13 cellular contexts compared by ENCODE assay signal in genomic region chr15:48536681-48537091, GRCh38.
DNase-seq lines count a peak whose midpoint lies in the region; ATAC-seq, FAIRE-seq and TF ChIP-seq lines count a peak whose summit lies in the region.
"Had no signal": no experiment of that assay in that cellular context is flagged by ENCODE, and none has a peak within 500 bp of the region (broad histone marks: within the 10 kb centered on the region; RNA-seq: fewer than 3 reads in every experiment).

No MANE protein-coding gene starts in this region.

- H3K9me3 ChIP-seq in adipocyte (ENCODE audit: control insufficient read depth, low read length): no peaks in the 10 kb centered on the region

- ATAC-seq in HG03354 (IDR thresholded peaks at IDR 0.05; ENCODE audit: poor library complexity, severe bottlenecking, unreplicated experiment): no peak

- H3K27me3 ChIP-seq in adipocyte (replicated peaks; ENCODE audit: control insufficient read depth, insufficient read depth, low read length): no peaks in the 10 kb centered on the region

- peaks cover 34% of the 10 kb centered on the region for H3K4me1 Mint-ChIP-seq in mesothelial cell of epicardium

- DNase-seq in AG08395 (ENCODE audit: low spot score) (peak; percentile 35), adipocyte (ENCODE audit: low read depth) (no peak), fibroblast of the aortic adventitia (ENCODE audit: low read depth) (peak; percentile 84), mesothelial cell of epicardium (ENCODE audit: low spot score in 2 of 2, unreplicated experiment in 2 of 2) (no peak), RCC 7860 (ENCODE audit: low spot score) (no peak), urothelium cell line (ENCODE audit: low spot score) (no peak)
- no peak for DNase-seq in activated effector memory CD4-positive, alpha-beta T cell treated with Interleukin-2 at 50 U/mL for 16 hours
- DNase-seq: activated CD4-positive, alpha-beta T cell treated with anti-CD3 and anti-CD28 coated beads, Interleukin-2, amount 50 U/mL, for 4 hours; DMS 273 treated with DMSO at 0.1 percent for 48 hours; endodermal cell; NCI-H2171; T-helper 9 cell had no signal

- no peaks in the 10 kb centered on the region for H3K36me3 Mint-ChIP-seq in mesothelial cell of epicardium

- no peaks in the 10 kb centered on the region for H3K27me3 Mint-ChIP-seq in mesothelial cell of epicardium (ENCODE audit: low read depth)

- FAIRE-seq in RCC 7860 (lab: Jason Lieb, UNC) (no peak), urothelium cell line (lab: Jason Lieb, UNC) (no peak)

- peak overlapping the region; percentile 64 for H3K9ac ChIP-seq in adipocyte (ENCODE audit: low read length)

- peaks cover 74% of the 10 kb centered on the region for H3K4me1 ChIP-seq in adipocyte (ENCODE audit: control insufficient read depth, insufficient read depth, low read length)

- H3K36me3 ChIP-seq in adipocyte (ENCODE audit: control insufficient read depth, insufficient read depth, low read length, severe bottlenecking): peaks cover 57% of the 10 kb centered on the region

- no peaks in the 10 kb centered on the region for H3K9me3 Mint-ChIP-seq in mesothelial cell of epicardium
- H3K9me3 Mint-ChIP-seq: endodermal cell had no signal

- peak overlapping the region; percentile 2 for H3K4me3 Mint-ChIP-seq in mesothelial cell of epicardium
- H3K4me3 Mint-ChIP-seq: endodermal cell had no signal

- no peak for TF ChIP-seq CTCF in fibroblast of the aortic adventitia (IDR thresholded peaks at IDR 0.05; ENCODE audit: insufficient read depth, low read length)
- TF ChIP-seq CTCF in mesothelial cell of epicardium (IDR thresholded peaks at IDR 0.05; ENCODE audit: unreplicated experiment): no peak

- H3K27ac Mint-ChIP-seq in mesothelial cell of epicardium: peak overlapping the region; percentile 80
- H3K27ac Mint-ChIP-seq: endodermal cell had no signal

- H3K4me3 ChIP-seq in adipocyte (ENCODE audit: low read length): peak overlapping the region; percentile 8
- no peak overlapping the region for H3K4me3 ChIP-seq in fibroblast of the aortic adventitia (ENCODE audit: low read depth, low read length)

Comparison
In these comparisons a context has a peak if more than half of its experiments do, and no peak if none do; other contexts are left out.
1. DNase-seq: peak in AG08395 (single experiment) and fibroblast of the aortic adventitia (single experiment); none in adipocyte (single experiment), mesothelial cell of epicardium (0 of 2), RCC 7860 (single experiment), activated effector memory CD4-positive, alpha-beta T cell treated with Interleukin-2 at 50 U/mL for 16 hours (single experiment) and urothelium cell line (single experiment).